14 cellular contexts compared by ENCODE assay signal in the genomic region with DNA sequence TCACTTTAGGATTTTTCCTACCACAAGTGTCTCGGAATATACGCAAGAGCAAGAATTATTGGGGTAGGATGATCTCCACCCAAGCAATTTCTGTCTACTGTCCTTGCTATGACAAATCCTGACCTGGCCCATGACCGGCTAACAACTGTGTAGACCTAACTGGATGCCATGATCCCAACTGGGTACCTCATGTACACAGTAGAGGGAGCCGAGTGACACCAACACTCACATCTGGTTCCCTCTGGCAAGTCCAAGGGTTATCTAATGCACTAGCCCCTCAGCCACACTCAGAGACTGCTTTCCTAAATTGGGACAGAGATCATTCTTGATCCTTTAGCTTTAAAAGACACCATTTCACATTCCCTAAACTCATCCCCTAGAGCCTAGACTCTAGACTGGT.
"Had no signal": no experiment of that assay in that cellular context is flagged by ENCODE, and none has a peak within 500 bp of the region (broad histone marks: within the 10 kb centered on the region; RNA-seq: fewer than 3 reads in every experiment).

No MANE protein-coding gene starts in this region.

- H3K27ac Mint-ChIP-seq: dendritic cell treated with granulocyte-macrophage colony-stimulating factor and Interleukin-4, amounts not matched to agents 40 ng/mL and 50 ng/mL, for 4 days; effector memory CD8-positive, alpha-beta T cell; stimulated activated naive CD8-positive, alpha-beta T cell treated with anti-CD3 and anti-CD28 coated beads, Interleukin-15, Interleukin-2, amounts not matched to agents 100 ng/mL and 50 ng/mL, for 24 hours had no signal

- H3K4me3 Mint-ChIP-seq: central memory CD8-positive, alpha-beta T cell; dendritic cell treated with granulocyte-macrophage colony-stimulating factor and Interleukin-4, amounts not matched to agents 40 ng/mL and 50 ng/mL, for 4 days; effector memory CD8-positive, alpha-beta T cell; nephron progenitor cell; stimulated activated naive CD8-positive, alpha-beta T cell treated with anti-CD3 and anti-CD28 coated beads, Interleukin-15, Interleukin-2, amounts not matched to agents 100 ng/mL and 50 ng/mL, for 24 hours had no signal

- DNase-seq: activated CD4-positive, alpha-beta T cell treated with anti-CD3 and anti-CD28 coated beads, Interleukin-2, amount 50 U/mL, for 1 hour; activated naive CD4-positive, alpha-beta T cell treated with anti-CD3 and anti-CD28 coated beads, Interleukin-2, amount 50 U/mL, for 16 hours; adrenal gland; effector memory CD8-positive, alpha-beta T cell; hippocampal formation; left ventricle myocardium superior; mesenchymal stem cell; nephron progenitor cell; ovary; stimulated activated CD4-positive, alpha-beta T cell treated with anti-CD3 and anti-CD28 coated beads, Interleukin-4, amount 100 ng/mL, for 1 hour; stimulated activated CD8-positive, alpha-beta memory T cell treated with anti-CD3 and anti-CD28 coated beads, Interleukin-4, amount 100 ng/mL, for 48 hours had no signal

- H3K9me3 ChIP-seq: adrenal gland, ovary had no signal

- H3K27ac ChIP-seq: adrenal gland, ovary had no signal

- H3K4me1 Mint-ChIP-seq: central memory CD8-positive, alpha-beta T cell had no signal

- H3K36me3 ChIP-seq: adrenal gland, ovary had no signal

- ATAC-seq: effector memory CD8-positive, alpha-beta T cell; left ventricle myocardium superior had no signal

- H3K9me3 Mint-ChIP-seq: central memory CD8-positive, alpha-beta T cell; dendritic cell treated with granulocyte-macrophage colony-stimulating factor and Interleukin-4, amounts not matched to agents 40 ng/mL and 50 ng/mL, for 4 days; effector memory CD8-positive, alpha-beta T cell; stimulated activated naive CD8-positive, alpha-beta T cell treated with anti-CD3 and anti-CD28 coated beads, Interleukin-15, Interleukin-2, amounts not matched to agents 100 ng/mL and 50 ng/mL, for 24 hours had no signal

- H3K27me3 Mint-ChIP-seq: dendritic cell treated with granulocyte-macrophage colony-stimulating factor and Interleukin-4, amounts not matched to agents 40 ng/mL and 50 ng/mL, for 4 days had no signal

- H3K4me3 ChIP-seq: adrenal gland, ovary had no signal

- H3K27me3 ChIP-seq: adrenal gland, ovary had no signal
